In genomic region chr6:82909551-82909950, GRCh38 we compare ENCODE assay signal across 22 cellular contexts.
"Had no signal": no experiment of that assay in that cellular context is flagged by ENCODE, and none has a peak within 500 bp of the region (broad histone marks: within the 10 kb centered on the region; RNA-seq: fewer than 3 reads in every experiment).

No MANE protein-coding gene starts in this region.

- H3K36me3 ChIP-seq: brain microvascular endothelial cell, esophagus squamous epithelium, gastroesophageal sphincter, heart right ventricle, lower lobe of right lung, pancreas, thyroid gland, vagina, WERI-Rb-1 had no signal

- H3K4me1 Mint-ChIP-seq: activated naive CD4-positive, alpha-beta T cell treated with anti-CD3 and anti-CD28 coated beads, Interleukin-2, amount 50 U/mL, for 24 hours; stimulated activated memory B cell treated with anti-CD40 and anti-IgM and Interleukin-4, amounts not matched to agents 10 μg/mL and 1 μg/mL and 100 μg/mL, for 72 hours had no signal

- H3K9me3 Mint-ChIP-seq: activated CD4-positive, alpha-beta memory T cell treated with anti-CD3 and anti-CD28 coated beads for 36 hours; activated naive CD4-positive, alpha-beta T cell treated with anti-CD3 and anti-CD28 coated beads, Interleukin-2, amount 50 U/mL, for 24 hours; activated T-cell treated with anti-CD3 and anti-CD28 coated beads, Interleukin-2, amount 50 U/mL, for 4 hours; mesothelial cell of epicardium; neural crest cell; stimulated activated memory B cell treated with anti-CD40 and anti-IgM and Interleukin-4, amounts not matched to agents 10 μg/mL and 1 μg/mL and 100 μg/mL, for 72 hours had no signal

- DNase-seq: activated CD4-positive, alpha-beta memory T cell treated with anti-CD3 and anti-CD28 coated beads for 36 hours; activated effector memory CD4-positive, alpha-beta T cell treated with anti-CD3 and anti-CD28 coated beads, Interleukin-2, amount 50 U/mL, for 16 hours; activated T-cell treated with anti-CD3 and anti-CD28 coated beads, Interleukin-2, amount 50 U/mL, for 4 hours; amniotic stem cell; brain microvascular endothelial cell; cortex of kidney; effector CD4-positive, alpha-beta T cell; esophagus squamous epithelium; heart right ventricle; left cardiac atrium; lower lobe of right lung; pancreas; stimulated activated CD4-positive, alpha-beta T cell treated with anti-CD3 and anti-CD28 coated beads, Interleukin-2, amount 100 ng/mL, for 48 hours; T-helper 17 cell; thyroid gland; WERI-Rb-1 had no signal

- H3K27ac ChIP-seq: brain microvascular endothelial cell, esophagus squamous epithelium, heart right ventricle, lower lobe of right lung, pancreas, thyroid gland, vagina, WERI-Rb-1 had no signal

- H3K27me3 ChIP-seq: brain microvascular endothelial cell, esophagus squamous epithelium, gastroesophageal sphincter, heart right ventricle, pancreas, thyroid gland, vagina had no signal

- H3K9me3 ChIP-seq: esophagus squamous epithelium, gastroesophageal sphincter, heart right ventricle, lower lobe of right lung, pancreas, thyroid gland, vagina had no signal

- H3K4me3 ChIP-seq: esophagus squamous epithelium, gastroesophageal sphincter, heart right ventricle, lower lobe of right lung, pancreas, thyroid gland, vagina had no signal

- H3K4me1 ChIP-seq: lower lobe of right lung, pancreas, thyroid gland had no signal

- H3K27ac Mint-ChIP-seq: activated CD4-positive, alpha-beta memory T cell treated with anti-CD3 and anti-CD28 coated beads for 36 hours; activated naive CD4-positive, alpha-beta T cell treated with anti-CD3 and anti-CD28 coated beads, Interleukin-2, amount 50 U/mL, for 24 hours; mesothelial cell of epicardium; stimulated activated memory B cell treated with anti-CD40 and anti-IgM and Interleukin-4, amounts not matched to agents 10 μg/mL and 1 μg/mL and 100 μg/mL, for 72 hours; T-helper 17 cell had no signal

- ATAC-seq: activated T-cell treated with anti-CD3 and anti-CD28 coated beads, Interleukin-2, amount 50 U/mL, for 4 hours; gastroesophageal sphincter; heart right ventricle; left cardiac atrium; lower lobe of right lung; pancreas; stimulated activated memory B cell treated with anti-CD40 and anti-IgM and Interleukin-4, amounts not matched to agents 10 μg/mL and 1 μg/mL and 100 μg/mL, for 72 hours; T-helper 17 cell had no signal

- H3K36me3 Mint-ChIP-seq: mesothelial cell of epicardium had no signal

- H3K4me3 Mint-ChIP-seq: activated CD4-positive, alpha-beta memory T cell treated with anti-CD3 and anti-CD28 coated beads for 36 hours; activated naive CD4-positive, alpha-beta T cell treated with anti-CD3 and anti-CD28 coated beads, Interleukin-2, amount 50 U/mL, for 24 hours; activated T-cell treated with anti-CD3 and anti-CD28 coated beads, Interleukin-2, amount 50 U/mL, for 4 hours; mesothelial cell of epicardium; neural crest cell; stimulated activated memory B cell treated with anti-CD40 and anti-IgM and Interleukin-4, amounts not matched to agents 10 μg/mL and 1 μg/mL and 100 μg/mL, for 72 hours; T-helper 17 cell had no signal

- H3K27me3 Mint-ChIP-seq: activated CD4-positive, alpha-beta memory T cell treated with anti-CD3 and anti-CD28 coated beads for 36 hours; activated naive CD4-positive, alpha-beta T cell treated with anti-CD3 and anti-CD28 coated beads, Interleukin-2, amount 50 U/mL, for 24 hours; stimulated activated memory B cell treated with anti-CD40 and anti-IgM and Interleukin-4, amounts not matched to agents 10 μg/mL and 1 μg/mL and 100 μg/mL, for 72 hours; T-helper 17 cell had no signal
